ENCODE assay signal across 8 cellular contexts in the genomic region with DNA sequence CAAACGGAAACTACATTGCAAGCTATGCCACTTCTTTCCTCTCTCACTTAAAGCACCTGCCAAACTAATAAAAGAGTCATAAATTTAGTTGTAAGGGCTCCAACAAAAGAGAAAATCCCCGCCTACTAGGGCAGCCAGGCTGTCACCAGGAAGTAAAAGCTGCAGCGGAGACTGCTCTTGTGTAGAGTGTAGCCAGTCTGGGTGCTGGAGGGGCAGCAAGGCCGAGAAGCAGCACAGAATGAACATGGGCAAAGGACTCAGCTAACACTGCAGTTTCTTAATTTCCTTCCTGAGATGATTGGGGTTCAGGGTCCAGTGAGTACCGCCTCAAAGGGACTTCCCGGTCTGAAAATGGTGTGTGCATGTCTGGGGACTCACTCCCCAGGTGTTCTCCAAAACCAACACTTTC.
DNase-seq lines count a peak whose midpoint lies in the region; ATAC-seq, FAIRE-seq and TF ChIP-seq lines count a peak whose summit lies in the region.

No MANE protein-coding gene starts in this region.

- peak overlapping the region; percentile 23 for H3K27ac Mint-ChIP-seq in stimulated activated naive CD8-positive, alpha-beta T cell treated with anti-CD3 and anti-CD28 coated beads, Interleukin-15, Interleukin-2, amounts not matched to agents 100 ng/mL and 50 ng/mL, for 24 hours

- CTCF ChIA-PET in RWPE1 (lab: Yijun Ruan, JAX) = interaction anchor here (0.6 to 1.1 kb wide), 2 partner anchors 10 to 110 kb away, joined by 4 to 6 read pairs; no protein-coding TSS in a partner anchor

- H3K4me1 Mint-ChIP-seq in stimulated activated naive CD8-positive, alpha-beta T cell treated with anti-CD3 and anti-CD28 coated beads, Interleukin-15, Interleukin-2, amounts not matched to agents 100 ng/mL and 50 ng/mL, for 24 hours (ENCODE audit: low read depth) = peaks cover 23% of the 10 kb centered on the region

- H3K27ac ChIP-seq in RWPE1 = no peak overlapping the region

- no peaks in the 10 kb centered on the region for H3K36me3 Mint-ChIP-seq in stimulated activated naive CD8-positive, alpha-beta T cell treated with anti-CD3 and anti-CD28 coated beads, Interleukin-15, Interleukin-2, amounts not matched to agents 100 ng/mL and 50 ng/mL, for 24 hours (ENCODE audit: low read depth)

- no peak for FAIRE-seq in RCC 7860 (lab: Jason Lieb, UNC)

- ATAC-seq in GM19395 (IDR thresholded peaks at IDR 0.05; ENCODE audit: unreplicated experiment) (peak; percentile 81), HG03280 (IDR thresholded peaks at IDR 0.05; ENCODE audit: unreplicated experiment) (peak; percentile 52)

- H3K27me3 Mint-ChIP-seq in stimulated activated naive CD8-positive, alpha-beta T cell treated with anti-CD3 and anti-CD28 coated beads, Interleukin-15, Interleukin-2, amounts not matched to agents 100 ng/mL and 50 ng/mL, for 24 hours = no peaks in the 10 kb centered on the region

- DNase-seq in GM12864 (ENCODE audit: low read depth) (peak; percentile 2), NCI-H446 (lab: John Stamatoyannopoulos, UW) (peak; percentile 22 to 61), dermis blood vessel endothelial cell (peak; percentile 58), RCC 7860 (ENCODE audit: low spot score) (no peak), RWPE1 (ENCODE audit: low spot score) (no peak)

- H3K4me3 ChIP-seq in GM12864 (ENCODE audit: low read depth, low read length) = no peak overlapping the region

- H3K4me3 Mint-ChIP-seq in stimulated activated naive CD8-positive, alpha-beta T cell treated with anti-CD3 and anti-CD28 coated beads, Interleukin-15, Interleukin-2, amounts not matched to agents 100 ng/mL and 50 ng/mL, for 24 hours = peak overlapping the region; percentile 30

- POLR2A ChIA-PET in RWPE1 (lab: Yijun Ruan, JAX; ENCODE audit: low non-redundant PET) = no interaction called here

- TF ChIP-seq CTCF in GM12864 (IDR thresholded peaks at IDR 0.05; ENCODE audit: low read depth, low read length, missing control alignments) (no peak), RWPE1 (conservative IDR thresholded peaks at IDR 0.05; ENCODE audit: low read depth) (no peak)

- H3K9me3 Mint-ChIP-seq in stimulated activated naive CD8-positive, alpha-beta T cell treated with anti-CD3 and anti-CD28 coated beads, Interleukin-15, Interleukin-2, amounts not matched to agents 100 ng/mL and 50 ng/mL, for 24 hours = no peaks in the 10 kb centered on the region

Comparison
In these comparisons a context has a peak if more than half of its experiments do, and no peak if none do; other contexts are left out.
1. DNase-seq: peak in GM12864 (single experiment), NCI-H446 (2 of 2) and dermis blood vessel endothelial cell (single experiment); none in RCC 7860 (single experiment) and RWPE1 (single experiment).